18 cellular contexts compared by ENCODE assay signal in genomic region chr4:82586055-82586454, GRCh38. TPM values are rescaled to one million over a fixed set of nuclear protein-coding genes. Genes with fewer than 3 reads are reported as not detected.
"Had no signal": no experiment of that assay in that cellular context is flagged by ENCODE, and none has a peak within 500 bp of the region (broad histone marks: within the 10 kb centered on the region; RNA-seq: fewer than 3 reads in every experiment).

No MANE protein-coding gene starts in this region.

- H3K27me3 ChIP-seq: thyroid gland had no signal

- DNase-seq: activated CD4-positive, alpha-beta memory T cell treated with anti-CD3 and anti-CD28 coated beads, Interleukin-2, amount 10 ng/mL, durations not matched to agents 7 days and 5 days; activated CD4-positive, alpha-beta T cell treated with anti-CD3 and anti-CD28 coated beads for 4 hours; activated gamma-delta T cell; activated T-cell treated with anti-CD3 and anti-CD28 coated beads, Interleukin-2, amount 50 U/mL, for 72 hours; amniotic stem cell; effector memory CD4-positive, alpha-beta T cell; mammary epithelial cell; mucosa of descending colon; naive thymus-derived CD4-positive, alpha-beta T cell; stimulated activated CD4-positive, alpha-beta T cell treated with anti-CD3 and anti-CD28 coated beads, Interleukin-2, amount 100 ng/mL, for 48 hours; T-helper 17 cell; thyroid gland had no signal

- H3K27ac ChIP-seq: neutrophil, parathyroid adenoma, thyroid gland had no signal

- H3K4me3 Mint-ChIP-seq: activated CD4-positive, alpha-beta memory T cell treated with anti-CD3 and anti-CD28 coated beads, Interleukin-2, amount 10 ng/mL, durations not matched to agents 7 days and 5 days; activated T-cell treated with anti-CD3 and anti-CD28 coated beads, Interleukin-2, amount 50 U/mL, for 72 hours; central memory CD8-positive, alpha-beta T cell; naive thymus-derived CD4-positive, alpha-beta T cell; stimulated activated memory B cell treated with anti-CD40 and anti-IgM and Interleukin-4, amounts not matched to agents 10 μg/mL and 1 μg/mL and 100 μg/mL, for 72 hours; T-helper 17 cell had no signal

- H3K4me3 ChIP-seq: mucosa of descending colon, thyroid gland had no signal

- H3K36me3 Mint-ChIP-seq: activated naive CD4-positive, alpha-beta T cell treated with anti-CD3 and anti-CD28 coated beads, Interleukin-2, amount 50 U/mL, for 72 hours; naive thymus-derived CD4-positive, alpha-beta T cell; stimulated activated memory B cell treated with anti-CD40 and anti-IgM and Interleukin-4, amounts not matched to agents 10 μg/mL and 1 μg/mL and 100 μg/mL, for 72 hours had no signal

- H3K27ac Mint-ChIP-seq: activated CD4-positive, alpha-beta memory T cell treated with anti-CD3 and anti-CD28 coated beads, Interleukin-2, amount 10 ng/mL, durations not matched to agents 7 days and 5 days; activated naive CD4-positive, alpha-beta T cell treated with anti-CD3 and anti-CD28 coated beads, Interleukin-2, amount 50 U/mL, for 72 hours; activated T-cell treated with anti-CD3 and anti-CD28 coated beads, Interleukin-2, amount 50 U/mL, for 72 hours; naive thymus-derived CD4-positive, alpha-beta T cell; stimulated activated memory B cell treated with anti-CD40 and anti-IgM and Interleukin-4, amounts not matched to agents 10 μg/mL and 1 μg/mL and 100 μg/mL, for 72 hours; T-helper 17 cell had no signal

- H3K4me1 ChIP-seq: parathyroid adenoma, thyroid gland had no signal

- ATAC-seq: activated naive CD4-positive, alpha-beta T cell treated with anti-CD3 and anti-CD28 coated beads, Interleukin-2, amount 50 U/mL, for 72 hours; activated T-cell treated with anti-CD3 and anti-CD28 coated beads, Interleukin-2, amount 50 U/mL, for 72 hours; left lobe of liver; mucosa of descending colon; naive thymus-derived CD4-positive, alpha-beta T cell; stimulated activated memory B cell treated with anti-CD40 and anti-IgM and Interleukin-4, amounts not matched to agents 10 μg/mL and 1 μg/mL and 100 μg/mL, for 72 hours; T-helper 17 cell had no signal

- H3K9me3 Mint-ChIP-seq: activated CD4-positive, alpha-beta memory T cell treated with anti-CD3 and anti-CD28 coated beads, Interleukin-2, amount 10 ng/mL, durations not matched to agents 7 days and 5 days; activated naive CD4-positive, alpha-beta T cell treated with anti-CD3 and anti-CD28 coated beads, Interleukin-2, amount 50 U/mL, for 72 hours; activated T-cell treated with anti-CD3 and anti-CD28 coated beads, Interleukin-2, amount 50 U/mL, for 72 hours; central memory CD8-positive, alpha-beta T cell; stimulated activated memory B cell treated with anti-CD40 and anti-IgM and Interleukin-4, amounts not matched to agents 10 μg/mL and 1 μg/mL and 100 μg/mL, for 72 hours had no signal

- H3K9me3 ChIP-seq: mucosa of descending colon, neutrophil, thyroid gland had no signal

- H3K36me3 ChIP-seq: neutrophil, thyroid gland had no signal

- H3K4me1 Mint-ChIP-seq: activated CD4-positive, alpha-beta memory T cell treated with anti-CD3 and anti-CD28 coated beads, Interleukin-2, amount 10 ng/mL, durations not matched to agents 7 days and 5 days; central memory CD8-positive, alpha-beta T cell; naive thymus-derived CD4-positive, alpha-beta T cell; stimulated activated memory B cell treated with anti-CD40 and anti-IgM and Interleukin-4, amounts not matched to agents 10 μg/mL and 1 μg/mL and 100 μg/mL, for 72 hours; T-helper 17 cell had no signal

RNA-seq across cellular contexts. Expression of gene TMEM150C, which starts 24.3 kb away (rescaled TPM):
- total RNA-seq: activated CD4-positive, alpha-beta memory T cell treated with anti-CD3 and anti-CD28 coated beads, Interleukin-2, amount 10 ng/mL, durations not matched to agents 7 days and 5 days; activated naive CD4-positive, alpha-beta T cell treated with anti-CD3 and anti-CD28 coated beads, Interleukin-2, amount 50 U/mL, for 72 hours; naive thymus-derived CD4-positive, alpha-beta T cell had no signal
